In genomic region chr7:54757711-54758110, GRCh38 we compare ENCODE assay signal across 8 cellular contexts. TPM values are rescaled to one million over a fixed set of nuclear protein-coding genes. Genes with fewer than 3 reads are reported as not detected.
DNase-seq lines count a peak whose midpoint lies in the region; ATAC-seq and TF ChIP-seq lines count a peak whose summit lies in the region.

No MANE protein-coding gene starts in this region.

- ATAC-seq in GM18858 (IDR thresholded peaks at IDR 0.05; ENCODE audit: unreplicated experiment) = no peak

- peaks cover 49% of the 10 kb centered on the region for H3K36me3 ChIP-seq in SJSA1

- H3K4me3 ChIP-seq in GM12875 (ENCODE audit: low read depth, low read length) = peak overlapping the region; percentile 25
- H3K4me3 ChIP-seq in SJSA1 = peak overlapping the region; percentile 89
- H3K4me3 ChIP-seq in fibroblast of mammary gland (ENCODE audit: control insufficient read depth, low read depth, low read length) = peak overlapping the region; percentile 98
- peak overlapping the region; percentile 63 for H3K4me3 ChIP-seq in skeletal muscle cell (ENCODE audit: low read depth, low read length)

- H3K9me3 ChIP-seq in SJSA1 (replicated peaks) = no peaks in the 10 kb centered on the region

- H3K4me1 ChIP-seq in SJSA1 (replicated peaks) = peaks cover 14% of the 10 kb centered on the region

- TF ChIP-seq CTCF in GM12875 (IDR thresholded peaks at IDR 0.05; ENCODE audit: borderline replicate concordance, insufficient read depth, low read depth, low read length) (no peak), fibroblast of mammary gland (conservative IDR thresholded peaks at IDR 0.05; ENCODE audit: control insufficient read depth, insufficient read depth, low read depth, low read length) (no peak)

- H3K27ac ChIP-seq in SJSA1 = no peak overlapping the region

- DNase-seq in SJSA1 (ENCODE audit: low read depth in 1 of 2, low spot score in 2 of 2) (no peak), fibroblast of mammary gland (ENCODE audit: low read depth) (peak; percentile 12), skeletal muscle cell (ENCODE audit: low read depth) (no peak), ureter (ENCODE audit: low spot score) (no peak), DMS114 treated with DMSO at 0.1 percent for 48 hours (lab: John Stamatoyannopoulos, UW; ENCODE audit: unreplicated experiment) (no peak), occipital lobe (lab: John Stamatoyannopoulos, UW) (no peak)

- H3K27me3 ChIP-seq in SJSA1 (replicated peaks) = no peaks in the 10 kb centered on the region

RNA-seq across cellular contexts. Expression of gene SEC61G, which starts 1.3 kb away (rescaled TPM):
- total RNA-seq in SJSA1 (2014; rRNA removed; shearing (Covaris generic)) = 1,111 and 1,400 TPM in 2 replicates
- 59.2 TPM for total RNA-seq in ureter
- 124 TPM for total RNA-seq in occipital lobe

Comparison
In these comparisons a context has a peak if more than half of its experiments do, and no peak if none do; other contexts are left out.
1. H3K4me3 ChIP-seq: peak in every context shown above with its lines; median percentile 98 in fibroblast of mammary gland; 89 in SJSA1; 63 in skeletal muscle cell; 25 in GM12875.